1 cellular context compared by ENCODE assay signal in genomic region chr2:71130325-71131260, GRCh38.
TF ChIP-seq lines count a peak whose summit lies in the region.

TSS of gene MPHOSPH10 (plus strand) at chr2:71130634. CDS start at chr2:71130666, 32 bp downstream.

TF ChIP-seq in K562, 482 proteins besides CTCF, POLR2A, EP300 and RAD21 (continued from another document and continues in another):
- TF ChIP-seq MTA1 (IDR thresholded peaks at IDR 0.05; ENCODE audit: borderline replicate concordance) (no peak), U2AF1 (optimal IDR thresholded peaks at IDR 0.05; ENCODE audit: low read depth, low read length) (no peak), CC2D1A (IDR thresholded peaks at IDR 0.05) (no peak), USF1 (CRISPR knock-in tag; IDR thresholded peaks at IDR 0.05) (no peak), ZBTB1 (CRISPR knock-in tag; IDR thresholded peaks at IDR 0.05; ENCODE audit: borderline replicate concordance, low read depth) (no peak), HEY1 (CRISPR knock-in tag; IDR thresholded peaks at IDR 0.05; ENCODE audit: borderline replicate concordance) (no peak), BCLAF1 (IDR thresholded peaks at IDR 0.05; ENCODE audit: borderline replicate concordance in 1 of 2, control insufficient read depth in 1 of 2, low read depth in 2 of 2, low read length in 1 of 2) (peak in 1 of 2 experiments; percentile 88; a peak in 2 of 4 replicates), GABPB2 (CRISPR knock-in tag; conservative IDR thresholded peaks at IDR 0.05) (no peak), MAFF (IDR thresholded peaks at IDR 0.05; ENCODE audit: low read length) (no peak), ZNF134 (CRISPR knock-in tag; conservative IDR thresholded peaks at IDR 0.05) (no peak), EGR1 (conservative IDR thresholded peaks at IDR 0.05) (no peak; the same call in 1 of the 2 replicates), BACH1 (tag; IDR thresholded peaks at IDR 0.05) (no peak), PHB (CRISPR knock-in tag; IDR thresholded peaks at IDR 0.05) (0 out of 2 replicates have a peak, but pooled peaks have one; percentile 31), SRSF9 (IDR thresholded peaks at IDR 0.05; ENCODE audit: borderline replicate concordance, low read depth, low read length) (no peak), ZNF224 (CRISPR knock-in tag; IDR thresholded peaks at IDR 0.05) (no peak), ZNF133 (CRISPR knock-in tag; IDR thresholded peaks at IDR 0.05) (no peak), MCM7 (IDR thresholded peaks at IDR 0.05) (no peak), MED1 (CRISPR knock-in tag; IDR thresholded peaks at IDR 0.05; ENCODE audit: borderline replicate concordance) (no peak), EZH2 (IDR thresholded peaks at IDR 0.05; ENCODE audit: borderline replicate concordance, low read depth, low read length) (no peak), HDGF (IDR thresholded peaks at IDR 0.05) (no peak), ZNF184 (CRISPR knock-in tag; IDR thresholded peaks at IDR 0.05) (no peak), BRD9 (IDR thresholded peaks at IDR 0.05; ENCODE audit: low read depth, partially characterized antibody) (no peak), PHB2 (IDR thresholded peaks at IDR 0.05; ENCODE audit: low read depth) (no peak), GATAD2A (IDR thresholded peaks at IDR 0.05) (no peak), YY1 (IDR thresholded peaks at IDR 0.05; ENCODE audit: borderline replicate concordance in 1 of 3, control insufficient read depth in 1 of 3, extremely low read depth in 1 of 3, insufficient read depth in 3 of 3, insufficient read length in 1 of 3, insufficient replicate concordance in 2 of 3, low read depth in 1 of 3, low read length in 2 of 3) (peak; percentile 58 to 91 (median 82)), RERE (CRISPR knock-in tag; IDR thresholded peaks at IDR 0.05; ENCODE audit: borderline replicate concordance) (no peak), E2F1 (CRISPR knock-in tag; IDR thresholded peaks at IDR 0.05) (peak; percentile 89; the same call in 1 of the 2 replicates), NR3C1 (CRISPR knock-in tag; IDR thresholded peaks at IDR 0.05) (no peak), TAF9B (IDR thresholded peaks at IDR 0.05; ENCODE audit: partially characterized antibody) (peak; percentile 81), ZBTB34 (CRISPR knock-in tag; IDR thresholded peaks at IDR 0.05) (no peak), FOXP1 (CRISPR knock-in tag; IDR thresholded peaks at IDR 0.05) (peak; percentile 24; the same call in 1 of the 2 replicates), TCF7L2 (IDR thresholded peaks at IDR 0.05; ENCODE audit: low read depth, low read length) (no peak), HNRNPUL1 (IDR thresholded peaks at IDR 0.05; ENCODE audit: low read length) (no peak), ZBTB12 (CRISPR knock-in tag; IDR thresholded peaks at IDR 0.05) (no peak), ARID3A (IDR thresholded peaks at IDR 0.05; ENCODE audit: borderline replicate concordance, low read depth, low read length) (peak; percentile 55; the same call in 1 of the 2 replicates), NCOR1 (IDR thresholded peaks at IDR 0.05) (0 out of 2 replicates have a peak, but pooled peaks have one; percentile 40), TCF15 (CRISPR knock-in tag; IDR thresholded peaks at IDR 0.05) (no peak), ZNF449 (CRISPR knock-in tag; IDR thresholded peaks at IDR 0.05) (no peak), PREB (CRISPR knock-in tag; IDR thresholded peaks at IDR 0.05) (peak; percentile 87; the same call in 1 of the 2 replicates), BRD4 (IDR thresholded peaks at IDR 0.05) (no peak; the same call in 1 of the 2 replicates), NCOA1 (IDR thresholded peaks at IDR 0.05; ENCODE audit: low read depth) (peak; percentile 98), MCM3 (IDR thresholded peaks at IDR 0.05) (no peak), POLR2AphosphoS5 (IDR thresholded peaks at IDR 0.05; ENCODE audit: control insufficient read depth, insufficient read depth, low read depth, low read length) (peak; percentile 55; the same call in 1 of the 2 replicates), KDM5B (IDR thresholded peaks at IDR 0.05; ENCODE audit: insufficient replicate concordance, low read depth, low read length) (peak; percentile 85), MLX (CRISPR knock-in tag; conservative IDR thresholded peaks at IDR 0.05) (0 out of 4 replicates have a peak, but pooled peaks of 1 of the 2 experiments have one; percentile 67), FOXA3 (CRISPR knock-in tag; conservative IDR thresholded peaks at IDR 0.05 in 1 of 2, IDR thresholded peaks at IDR 0.05 in 1 of 2) (no peak)
